ENCODE assay signal across 9 cellular contexts in genomic region chr1:221793439-221794078, GRCh38. TPM values are rescaled to one million over a fixed set of nuclear protein-coding genes. Genes with fewer than 3 reads are reported as not detected.
A peak's percentile ranks its signal among the peaks of the same experiment; 100 is the strongest.
DNase-seq lines count a peak whose midpoint lies in the region; ATAC-seq and TF ChIP-seq lines count a peak whose summit lies in the region.
"Had no signal": no experiment of that assay in that cellular context is flagged by ENCODE, and none has a peak within 500 bp of the region (broad histone marks: within the 10 kb centered on the region; RNA-seq: fewer than 3 reads in every experiment).

No MANE protein-coding gene starts in this region.

- no peak overlapping the region for H3K27ac ChIP-seq in tibial nerve

- H3K4me1 ChIP-seq in tibial nerve, result no peaks in the 10 kb centered on the region

- H3K27ac Mint-ChIP-seq in nephron progenitor cell, result no peak overlapping the region

- no peaks in the 10 kb centered on the region for H3K27me3 ChIP-seq in tibial nerve

- H3K36me3 Mint-ChIP-seq in nephron progenitor cell (ENCODE audit: low read depth), result no peaks in the 10 kb centered on the region

- H3K9me3 ChIP-seq in tibial nerve, result no peaks in the 10 kb centered on the region

- H3K9me3 Mint-ChIP-seq in nephron progenitor cell, result no peaks in the 10 kb centered on the region

- ATAC-seq in GM18508 (IDR thresholded peaks at IDR 0.05; ENCODE audit: insufficient read depth, unreplicated experiment) (peak; percentile 61), GM21423 (IDR thresholded peaks at IDR 0.05; ENCODE audit: unreplicated experiment) (peak; percentile 85), HG03457 (IDR thresholded peaks at IDR 0.05; ENCODE audit: unreplicated experiment) (peak; percentile 54)

- no peak for TF ChIP-seq EP300 in tibial nerve (IDR thresholded peaks at IDR 0.05)

- no peak overlapping the region for H3K4me3 Mint-ChIP-seq in nephron progenitor cell

- no peak for TF ChIP-seq POLR2A in tibial nerve (IDR thresholded peaks at IDR 0.05)

- WGBS in tibial nerve, 2 donors, result 66 to 73% methylated on average over 3 of the region's 3 CpGs

- TF ChIP-seq CTCF in nephron progenitor cell (IDR thresholded peaks at IDR 0.05), result no peak
- no peak for TF ChIP-seq CTCF in tibial nerve (IDR thresholded peaks at IDR 0.05)

- H3K4me1 Mint-ChIP-seq in nephron progenitor cell, result peaks cover 5% of the 10 kb centered on the region

- peaks cover 4% of the 10 kb centered on the region for H3K27me3 Mint-ChIP-seq in nephron progenitor cell (ENCODE audit: low read depth, poor library complexity)

- DNase-seq in glomerular visceral epithelial cell (ENCODE audit: extremely low spot score) (peak; percentile 80), HPDE6-E6E7 (ENCODE audit: extremely low spot score) (no peak), anterior cingulate cortex (lab: John Stamatoyannopoulos, UW) (no peak), nephron progenitor cell (no peak), tibial nerve (ENCODE audit: low spot score in 2 of 2) (no peak)
- DNase-seq: HCEC 1CT had no signal

- no peak overlapping the region for H3K4me3 ChIP-seq in tibial nerve

- H3K36me3 ChIP-seq in tibial nerve, result no peaks in the 10 kb centered on the region

RNA-seq across cellular contexts. Expression of gene DUSP10, which starts 51.7 kb away (rescaled TPM):
- 1 to 10 TPM; 3.8 to 7.3 (median 4.4) TPM for total RNA-seq in tibial nerve
